ENCODE assay signal across 16 cellular contexts in the genomic region with DNA sequence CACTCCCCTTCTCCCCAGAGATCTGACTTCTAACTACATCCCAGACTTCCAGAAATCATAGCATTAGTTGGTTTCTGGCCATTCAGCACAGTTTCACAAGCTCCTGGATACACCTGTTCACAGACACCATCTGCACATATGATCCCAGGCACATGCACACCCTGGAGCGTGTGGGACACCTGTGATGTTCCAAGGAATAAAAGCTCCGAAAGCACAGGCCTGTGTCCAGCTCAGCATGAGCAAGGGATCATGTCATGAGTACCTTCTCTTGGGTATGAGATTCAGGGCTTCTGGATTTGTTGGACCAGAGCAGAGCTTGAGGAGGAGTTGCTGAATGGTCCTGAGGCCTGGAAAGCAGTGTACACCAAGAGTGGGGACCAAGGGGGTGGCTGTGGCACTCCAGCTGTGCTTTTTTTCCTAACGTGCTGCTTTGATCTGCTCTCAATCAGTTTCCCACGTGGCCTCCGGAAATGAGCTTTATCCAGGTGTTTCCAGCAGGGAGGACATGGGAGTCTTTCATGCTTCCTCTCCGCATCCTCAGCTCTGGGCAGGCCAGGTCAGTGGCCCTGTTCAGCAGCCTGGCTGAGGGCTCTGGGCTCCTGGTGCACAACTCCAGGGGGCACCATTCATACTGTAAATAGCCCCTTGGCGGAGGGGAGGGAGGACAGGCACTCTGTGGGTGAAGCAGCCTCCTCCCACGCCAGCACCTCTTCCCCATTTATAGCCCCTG. TPM values are rescaled to one million over a fixed set of nuclear protein-coding genes. Genes with fewer than 3 reads are reported as not detected.
DNase-seq lines count a peak whose midpoint lies in the region; ATAC-seq and TF ChIP-seq lines count a peak whose summit lies in the region.
"Had no signal": no experiment of that assay in that cellular context is flagged by ENCODE, and none has a peak within 500 bp of the region (broad histone marks: within the 10 kb centered on the region; RNA-seq: fewer than 3 reads in every experiment).

No MANE protein-coding gene starts in this region.

- peaks cover 24% of the 10 kb centered on the region for H3K4me1 ChIP-seq in CD8-positive, alpha-beta memory T cell (ENCODE audit: insufficient read depth, low read length)
- H3K4me1 ChIP-seq in esophagus (ENCODE audit: control insufficient read depth in 2 of 2, insufficient read depth in 2 of 2, low read length in 1 of 2), result peaks cover 6 to 7% of the 10 kb centered on the region in 2 donors
- H3K4me1 ChIP-seq: BE2C had no signal

- peaks cover 16% of the 10 kb centered on the region for H3K27me3 ChIP-seq in CD8-positive, alpha-beta memory T cell (ENCODE audit: insufficient read depth, low read length, poor library complexity, severe bottlenecking)
- H3K27me3 ChIP-seq in esophagus (ENCODE audit: control insufficient read depth in 1 of 2, insufficient read depth in 2 of 2, low read length in 2 of 2), result no peaks in the 10 kb centered on the region
- H3K27me3 ChIP-seq: BE2C had no signal

- peaks cover 30 to 52% (median 36%) of the 10 kb centered on the region in 3 donors for H3K4me1 Mint-ChIP-seq in CD8-positive, alpha-beta memory T cell
- peaks cover 60% of the 10 kb centered on the region for H3K4me1 Mint-ChIP-seq in nephron

- POLR2A ChIA-PET in CD8-positive, alpha-beta memory T cell (lab: Charles Lee), result no interaction called here

- no peak for DNase-seq in CD8-positive, alpha-beta memory T cell
- DNase-seq in NB4 (ENCODE audit: low read depth) (no peak), SHP77 (lab: John Stamatoyannopoulos, UW) (no peak)
- DNase-seq: activated CD4-positive, alpha-beta T cell treated with anti-CD3 and anti-CD28 coated beads, Interleukin-2, amount 10 ng/mL, durations not matched to agents 24 days and 14 days; activated naive CD4-positive, alpha-beta T cell treated with Interleukin-2 at 50 U/mL for 16 hours; BE2C; cortex of kidney; foreskin melanocyte; NCI-H1105; SW 1271 had no signal

- ATAC-seq in HG03097 (IDR thresholded peaks at IDR 0.05; ENCODE audit: low FRiP score, unreplicated experiment), result no peak
- ATAC-seq in HG03139 (IDR thresholded peaks at IDR 0.05; ENCODE audit: unreplicated experiment), result no peak
- ATAC-seq in GM18867 (IDR thresholded peaks at IDR 0.05; ENCODE audit: unreplicated experiment), result no peak

- TF ChIP-seq CTCF in NB4 (IDR thresholded peaks at IDR 0.05; ENCODE audit: low read depth, low read length), result peak; percentile 45
- TF ChIP-seq CTCF in nephron (IDR thresholded peaks at IDR 0.05; ENCODE audit: unreplicated experiment in 3 of 3), result no peak

- H3K36me3 ChIP-seq in CD8-positive, alpha-beta memory T cell (ENCODE audit: insufficient read depth, low read length), result no peaks in the 10 kb centered on the region
- no peaks in the 10 kb centered on the region for H3K36me3 ChIP-seq in esophagus (ENCODE audit: control insufficient read depth in 2 of 2, insufficient read depth in 2 of 2, low read length in 1 of 2)
- H3K36me3 ChIP-seq: BE2C had no signal

- H3K4me3 Mint-ChIP-seq in CD8-positive, alpha-beta memory T cell, result peak overlapping the region in 6 of 7 donors; percentile 15 to 91 (median 64)
- H3K4me3 Mint-ChIP-seq in nephron, result peak overlapping the region; percentile 70 to 84 (median 79)

- no peaks in the 10 kb centered on the region for H3K9me3 ChIP-seq in CD8-positive, alpha-beta memory T cell (ENCODE audit: low read length)
- H3K9me3 ChIP-seq in esophagus (ENCODE audit: control insufficient read depth in 2 of 2, insufficient read depth in 1 of 2, low read depth in 1 of 2, low read length in 1 of 2), result no peaks in the 10 kb centered on the region
- H3K9me3 ChIP-seq: BE2C had no signal

- H3K4me3 ChIP-seq in CD8-positive, alpha-beta memory T cell (ENCODE audit: low read length), result no peak overlapping the region
- peak overlapping the region; percentile 68 for H3K4me3 ChIP-seq in NB4 (ENCODE audit: low read depth, low read length)
- no peak overlapping the region for H3K4me3 ChIP-seq in esophagus (ENCODE audit: low read depth in 1 of 2, low read length in 2 of 2)

- H3K27me3 Mint-ChIP-seq in CD8-positive, alpha-beta memory T cell, result peaks cover 18 to 41% of the 10 kb centered on the region in 2 donors
- peaks cover 34% of the 10 kb centered on the region for H3K27me3 Mint-ChIP-seq in nephron (ENCODE audit: low read depth)

- no peak overlapping the region for H3K27ac ChIP-seq in CD8-positive, alpha-beta memory T cell (ENCODE audit: low read depth, low read length)
- H3K27ac ChIP-seq in esophagus (ENCODE audit: low read depth in 2 of 2, low read length in 1 of 2), result peak overlapping the region; percentile 27 to 44

- 69 to 72% methylated on average over 8 of the region's 8 CpGs for WGBS in esophagus, 2 donors

- H3K36me3 Mint-ChIP-seq in CD8-positive, alpha-beta memory T cell, result no peaks in the 10 kb centered on the region
- no peaks in the 10 kb centered on the region for H3K36me3 Mint-ChIP-seq in nephron (ENCODE audit: low read depth)
- H3K36me3 Mint-ChIP-seq: memory B cell had no signal

- CTCF ChIA-PET in CD8-positive, alpha-beta memory T cell (lab: Charles Lee), result interaction anchor here (1.4 to 1.7 kb wide), 2 partner anchors 15 to 38 kb away, joined by 3 to 4 read pairs; no protein-coding TSS in a partner anchor

- TF ChIP-seq POLR2A in NB4 (IDR thresholded peaks at IDR 0.05; ENCODE audit: extremely low read depth, insufficient read length), result no peak

- peak overlapping the region in 1 of 8 donors; percentile 14 for H3K27ac Mint-ChIP-seq in CD8-positive, alpha-beta memory T cell
- H3K27ac Mint-ChIP-seq in nephron, result peak overlapping the region in 2 of 3 experiments; percentile 19 to 82
- H3K27ac Mint-ChIP-seq: activated CD4-positive, alpha-beta T cell treated with anti-CD3 and anti-CD28 coated beads, Interleukin-2, amount 10 ng/mL, durations not matched to agents 24 days and 14 days; memory B cell had no signal

- peaks cover 0 to 4% (median 0%) of the 10 kb centered on the region in 5 donors for H3K9me3 Mint-ChIP-seq in CD8-positive, alpha-beta memory T cell
- H3K9me3 Mint-ChIP-seq in nephron, result no peaks in the 10 kb centered on the region
- H3K9me3 Mint-ChIP-seq: activated CD4-positive, alpha-beta T cell treated with anti-CD3 and anti-CD28 coated beads, Interleukin-2, amount 10 ng/mL, durations not matched to agents 24 days and 14 days; memory B cell had no signal

RNA-seq across cellular contexts. Expression of gene DYSF, which starts 1.8 kb away (rescaled TPM):
- total RNA-seq in CD8-positive, alpha-beta memory T cell, result 1 to 10 TPM; 3.6 to 4.8 TPM
- polyA plus RNA-seq in CD8-positive, alpha-beta memory T cell, result 3.9 TPM
- 1 to 10 TPM; 1.8 to 2.6 TPM for polyA plus RNA-seq in esophagus
- total RNA-seq: activated CD4-positive, alpha-beta T cell treated with anti-CD3 and anti-CD28 coated beads, Interleukin-2, amount 10 ng/mL, durations not matched to agents 24 days and 14 days had no signal
